ENCODE assay signal across 23 cellular contexts in the genomic region with DNA sequence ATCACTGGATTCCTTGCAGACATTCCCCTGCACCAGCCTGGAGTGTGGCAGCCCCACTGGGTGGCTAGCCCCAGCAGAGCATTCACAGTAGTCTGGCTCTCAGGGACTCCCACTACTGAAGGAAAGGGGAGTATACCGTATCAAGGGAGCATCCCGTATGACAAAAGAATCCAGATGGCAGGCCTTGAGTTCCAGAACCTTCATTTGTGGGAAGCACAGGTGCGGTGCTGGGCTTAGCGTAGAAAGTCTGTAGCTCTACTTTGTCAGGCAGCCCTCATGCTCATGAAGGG.
"Had no signal": no experiment of that assay in that cellular context is flagged by ENCODE, and none has a peak within 500 bp of the region (broad histone marks: within the 10 kb centered on the region; RNA-seq: fewer than 3 reads in every experiment).

No MANE protein-coding gene starts in this region.

- H3K27ac Mint-ChIP-seq: nephron; progenitor cell of endocrine pancreas; stimulated activated naive CD8-positive, alpha-beta T cell treated with anti-CD3 and anti-CD28 coated beads, Interleukin-15, Interleukin-2, amounts not matched to agents 100 ng/mL and 50 ng/mL, for 24 hours had no signal

- H3K27me3 ChIP-seq: dorsolateral prefrontal cortex, heart left ventricle, pancreas, testis, tibial nerve, upper lobe of right lung, vagina had no signal

- ATAC-seq: esophagus mucosa, left lobe of liver had no signal

- H3K27me3 Mint-ChIP-seq: progenitor cell of endocrine pancreas; stimulated activated naive CD8-positive, alpha-beta T cell treated with anti-CD3 and anti-CD28 coated beads, Interleukin-15, Interleukin-2, amounts not matched to agents 100 ng/mL and 50 ng/mL, for 24 hours had no signal

- FAIRE-seq: endometrium, frontal cortex, islet of Langerhans, pancreas had no signal

- H3K4me1 ChIP-seq: pancreas, testis, tibial nerve, upper lobe of right lung, vagina had no signal

- H3K27ac ChIP-seq: heart left ventricle, pancreas, testis, tibial nerve, upper lobe of right lung, vagina had no signal

- DNase-seq: cortex of kidney; effector CD8-positive, alpha-beta T cell; hippocampal formation; mammary epithelial cell; occipital lobe; right cardiac atrium; stimulated activated CD4-positive, alpha-beta T cell treated with anti-CD3 and anti-CD28 coated beads, Interleukin-2, amount 100 ng/mL, for 48 hours; upper lobe of right lung had no signal

- H3K4me3 ChIP-seq: dorsolateral prefrontal cortex, heart left ventricle, pancreas, smooth muscle cell, testis, tibial nerve, upper lobe of right lung, vagina had no signal

- H3K9me3 ChIP-seq: heart left ventricle, pancreas, testis, tibial nerve, upper lobe of right lung, vagina had no signal

- H3K4me3 Mint-ChIP-seq: nephron; stimulated activated naive CD8-positive, alpha-beta T cell treated with anti-CD3 and anti-CD28 coated beads, Interleukin-15, Interleukin-2, amounts not matched to agents 100 ng/mL and 50 ng/mL, for 24 hours had no signal

- H3K9me3 Mint-ChIP-seq: nephron; stimulated activated naive CD8-positive, alpha-beta T cell treated with anti-CD3 and anti-CD28 coated beads, Interleukin-15, Interleukin-2, amounts not matched to agents 100 ng/mL and 50 ng/mL, for 24 hours had no signal
